ENCODE assay signal across 16 cellular contexts in the genomic region with DNA sequence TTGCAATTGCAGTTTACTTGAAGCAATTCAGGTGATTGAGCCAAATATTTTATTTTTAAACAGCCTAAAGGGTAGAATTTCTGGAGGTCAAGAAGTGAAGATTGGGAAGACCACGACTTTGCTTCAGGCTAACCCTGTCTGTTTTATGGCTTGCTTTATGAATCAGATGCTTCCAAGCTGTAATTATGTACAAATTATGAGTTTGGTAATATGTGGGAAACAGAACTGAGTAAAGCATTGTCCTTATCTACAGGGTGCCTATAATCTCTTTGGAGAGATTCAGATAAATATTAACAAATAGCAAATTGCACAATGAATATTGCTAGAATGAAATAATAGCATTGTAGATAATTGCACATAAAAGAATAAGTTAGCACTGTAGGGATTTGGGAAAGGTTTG.
A peak's percentile ranks its signal among the peaks of the same experiment; 100 is the strongest.
DNase-seq lines count a peak whose midpoint lies in the region; TF ChIP-seq lines count a peak whose summit lies in the region.
"Had no signal": no experiment of that assay in that cellular context is flagged by ENCODE, and none has a peak within 500 bp of the region (broad histone marks: within the 10 kb centered on the region; RNA-seq: fewer than 3 reads in every experiment).

No MANE protein-coding gene starts in this region.

- no peak overlapping the region for H3K4me2 ChIP-seq in GM23248 (ENCODE audit: unreplicated experiment)
- H3K4me2 ChIP-seq: GM23338 had no signal

- POLR2A ChIA-PET in A673 (lab: Charles Lee; ENCODE audit: low non-redundant PET), result no interaction called here

- peaks cover 4% of the 10 kb centered on the region; the same call in 1 of the 2 replicates for H3K9me2 ChIP-seq in GM23248 (ENCODE audit: insufficient read depth)

- BruUV-seq in A673 (replicated peaks; lab: Mats Ljungman, UMichigan), result no TSS peak

- no peak overlapping the region for H3K9ac ChIP-seq in GM23248

- 6 to 10% methylated on average over 1 of the region's 1 CpG for WGBS in GM23248 (ENCODE audit: low coverage in 1 of 2, low lambda C conversion rate in 2 of 2, missing lambda C conversion rate in 2 of 2), 2 experiments

- CTCF ChIA-PET in A673 (lab: Charles Lee), result no interaction called here

- H3K9me3 ChIP-seq in A673 (ENCODE audit: low read depth, low read length, poor library complexity, severe bottlenecking), result no peaks in the 10 kb centered on the region
- no peaks in the 10 kb centered on the region for H3K9me3 ChIP-seq in GM23248 (ENCODE audit: low read depth)
- H3K9me3 ChIP-seq: BE2C, Caco-2 had no signal

- no peak overlapping the region for H2AFZ ChIP-seq in GM23248
- H2AFZ ChIP-seq: GM23338 had no signal

- H3K27me3 ChIP-seq in A673 (replicated peaks; ENCODE audit: insufficient read depth, low read depth, low read length, poor library complexity) (no peaks in the 10 kb centered on the region), GM23248 (replicated peaks; ENCODE audit: insufficient read depth) (no peaks in the 10 kb centered on the region)
- H3K27me3 ChIP-seq: BE2C had no signal

- H3K4me3 ChIP-seq in A673 (ENCODE audit: low read depth, low read length, poor library complexity, severe bottlenecking) (no peak overlapping the region), GM23248 (no peak overlapping the region)
- H3K4me3 ChIP-seq: GM23338 had no signal

- no peaks in the 10 kb centered on the region for H3K79me2 ChIP-seq in GM23248 (ENCODE audit: insufficient read depth)

- TF ChIP-seq CTCF in A673 (conservative IDR thresholded peaks at IDR 0.05; ENCODE audit: low read depth, low read length), result no peak

- in situ Hi-C loops in GM23248 (cut with MboI), result no loop called here

- H3K27ac ChIP-seq in A673 (ENCODE audit: low read depth, low read length, poor library complexity, severe bottlenecking) (no peak overlapping the region), GM23248 (no peak overlapping the region)

- peak; percentile 34 for DNase-seq in A673 (ENCODE audit: low spot score)
- peak; percentile 49 for DNase-seq in M059J (ENCODE audit: low read depth)
- DNase-seq in NCI-H69 (lab: John Stamatoyannopoulos, UW), result peak; percentile 51
- DNase-seq in amniotic epithelial cell (ENCODE audit: low read depth), result peak; percentile 82
- DNase-seq in NCI-H187 treated with DMSO at 0.1 percent for 48 hours (lab: John Stamatoyannopoulos, UW), result no peak
- DNase-seq in HT-29 (ENCODE audit: low spot score), result no peak
- DNase-seq in GM23248, result no peak
- no peak for DNase-seq in NCI-H2081 treated with DMSO at 0.1 percent for 48 hours (lab: John Stamatoyannopoulos, UW)
- DNase-seq: 8988T; BE2C; C1 segment of cervical spinal cord; Caco-2; CD4-positive, CD25-positive, alpha-beta regulatory T cell; CD8-positive, alpha-beta memory T cell; HFFc6 had no signal

- no peaks in the 10 kb centered on the region for H4K20me1 ChIP-seq in GM23248 (ENCODE audit: insufficient read depth)

- intact Hi-C loops in A673 (cut with micrococcal nuclease; ENCODE audit: unreplicated experiment), result no loop called here

- H3F3A ChIP-seq in GM23248 (ENCODE audit: insufficient read depth), result no peaks in the 10 kb centered on the region

- H3K36me3 ChIP-seq in A673 (ENCODE audit: insufficient read depth, low read length, poor library complexity, severe bottlenecking) (no peaks in the 10 kb centered on the region), GM23248 (ENCODE audit: low read depth) (no peaks in the 10 kb centered on the region)
- H3K36me3 ChIP-seq: BE2C had no signal

- H3K4me1 ChIP-seq in A673 (ENCODE audit: insufficient read depth, low read length, poor library complexity, severe bottlenecking) (no peaks in the 10 kb centered on the region), GM23248 (ENCODE audit: insufficient read depth) (no peaks in the 10 kb centered on the region)
- H3K4me1 ChIP-seq: Caco-2 had no signal

Comparison
In these comparisons a context has a peak if more than half of its experiments do, and no peak if none do; other contexts are left out.
1. DNase-seq: peak in A673 (single experiment), M059J (single experiment), NCI-H69 (single experiment) and amniotic epithelial cell (single experiment); none in NCI-H187 treated with DMSO at 0.1 percent for 48 hours (single experiment), HT-29 (single experiment), GM23248 (single experiment) and NCI-H2081 treated with DMSO at 0.1 percent for 48 hours (single experiment).